9 cellular contexts compared by ENCODE assay signal in genomic region chr1:30744060-30744756, GRCh38. TPM values are rescaled to one million over a fixed set of nuclear protein-coding genes. Genes with fewer than 3 reads are reported as not detected.
A peak's percentile ranks its signal among the peaks of the same experiment; 100 is the strongest.
DNase-seq lines count a peak whose midpoint lies in the region; ATAC-seq, FAIRE-seq and TF ChIP-seq lines count a peak whose summit lies in the region.
"Had no signal": no experiment of that assay in that cellular context is flagged by ENCODE, and none has a peak within 500 bp of the region (broad histone marks: within the 10 kb centered on the region; RNA-seq: fewer than 3 reads in every experiment).

No MANE protein-coding gene starts in this region.

- CTCF ChIA-PET in AG04450 (lab: Charles Lee): interaction anchor here (1.0 to 1.8 kb wide), 5 partner anchors 10 to 167 kb away, joined by 3 to 7 read pairs (median 7); no protein-coding TSS in a partner anchor
- CTCF ChIA-PET in PC-9 (lab: Charles Lee): interaction anchor here (1.0 kb wide), 1 partner anchor 36 kb away, joined by 7 read pairs; no protein-coding TSS in a partner anchor

- TF ChIP-seq CTCF in AG04450 (IDR thresholded peaks at IDR 0.05; ENCODE audit: low read depth, low read length) (no peak), ovary (IDR thresholded peaks at IDR 0.05) (no peak), PC-9 (conservative IDR thresholded peaks at IDR 0.05) (no peak), D721Med (IDR thresholded peaks at IDR 0.05; ENCODE audit: insufficient read depth, missing control alignments) (no peak)

- TF ChIP-seq EP300 in ovary (IDR thresholded peaks at IDR 0.05): no peak

- peaks cover 62% of the 10 kb centered on the region for H3K79me2 ChIP-seq in Karpas-422 (ENCODE audit: low read length)
- H3K79me2 ChIP-seq in PC-9 (ENCODE audit: low read depth): no peaks in the 10 kb centered on the region

- no peak for TF ChIP-seq POLR2A in ovary (IDR thresholded peaks at IDR 0.05)

- no peak for ATAC-seq in Right ventricle myocardium superior (ENCODE audit: poor library complexity)

- H3K27ac ChIP-seq in AG04450 (ENCODE audit: low read depth, low read length) (no peak overlapping the region), Karpas-422 (ENCODE audit: low read length) (peak overlapping the region; percentile 99), ovary (no peak overlapping the region), PC-9 (no peak overlapping the region)
- H3K27ac ChIP-seq in effector memory CD4-positive, alpha-beta T cell (ENCODE audit: insufficient read depth, low read length, poor library complexity, severe bottlenecking): peak overlapping the region; percentile 93

- no peak overlapping the region for H2AFZ ChIP-seq in Karpas-422 (ENCODE audit: low read length)
- H2AFZ ChIP-seq in PC-9: no peak overlapping the region

- FAIRE-seq in GM19239 (lab: Jason Lieb, UNC): peak; percentile 99
- no peak for FAIRE-seq in D721Med (lab: Jason Lieb, UNC)
- FAIRE-seq: endometrium had no signal

- 42 to 43% (median 43%) methylated on average over 7 of the region's 7 CpGs for WGBS in ovary, 3 donors

- POLR2A ChIA-PET in AG04450 (lab: Yijun Ruan, JAX) (interaction anchor here (0.6 kb wide), 1 partner anchor 16 kb away, joined by 3 read pairs; no protein-coding TSS in a partner anchor), PC-9 (lab: Charles Lee; ENCODE audit: unreplicated experiment) (interaction anchor here (0.5 to 0.7 kb wide), 3 partner anchors 13 to 25 kb away, joined by 8 to 19 read pairs (median 12); no protein-coding TSS in a partner anchor)

- H4K20me1 ChIP-seq in Karpas-422 (ENCODE audit: insufficient read depth, low read depth, low read length) (peaks cover 42% of the 10 kb centered on the region), PC-9 (ENCODE audit: insufficient read depth) (no peaks in the 10 kb centered on the region)

- H3K4me2 ChIP-seq in Karpas-422 (ENCODE audit: low read depth, low read length, poor library complexity, severe bottlenecking): peak overlapping the region; percentile 2
- no peak overlapping the region for H3K4me2 ChIP-seq in PC-9

- H3K9me3 ChIP-seq in AG04450 (ENCODE audit: control insufficient read depth, insufficient read depth, low read length): no peaks in the 10 kb centered on the region
- H3K9me3 ChIP-seq in Karpas-422 (ENCODE audit: low read length): no peaks in the 10 kb centered on the region
- H3K9me3 ChIP-seq in effector memory CD4-positive, alpha-beta T cell (ENCODE audit: control insufficient read depth, low read length): no peaks in the 10 kb centered on the region
- H3K9me3 ChIP-seq in ovary: no peaks in the 10 kb centered on the region
- H3K9me3 ChIP-seq in PC-9 (ENCODE audit: insufficient read depth, low read depth): no peaks in the 10 kb centered on the region

- H3K9me2 ChIP-seq in Karpas-422 (replicated peaks; ENCODE audit: insufficient read depth, low read length) (no peaks in the 10 kb centered on the region), PC-9 (ENCODE audit: insufficient read depth) (no peaks in the 10 kb centered on the region)

- no peak overlapping the region for H3K4me3 ChIP-seq in AG04450 (ENCODE audit: low read depth, low read length)
- no peak overlapping the region for H3K4me3 ChIP-seq in Karpas-422 (ENCODE audit: low read length)
- H3K4me3 ChIP-seq in effector memory CD4-positive, alpha-beta T cell (ENCODE audit: insufficient read depth, low read depth, low read length, poor library complexity, severe bottlenecking): peak overlapping the region; percentile 1
- no peak overlapping the region for H3K4me3 ChIP-seq in ovary
- H3K4me3 ChIP-seq in PC-9: no peak overlapping the region

- H3K27me3 ChIP-seq in AG04450 (ENCODE audit: control insufficient read depth, insufficient read depth, low read length) (peaks cover 12% of the 10 kb centered on the region), Karpas-422 (ENCODE audit: low read length) (no peaks in the 10 kb centered on the region), ovary (no peaks in the 10 kb centered on the region), PC-9 (ENCODE audit: insufficient read depth, low read depth) (no peaks in the 10 kb centered on the region)
- no peaks in the 10 kb centered on the region for H3K27me3 ChIP-seq in effector memory CD4-positive, alpha-beta T cell (replicated peaks; ENCODE audit: control insufficient read depth, insufficient read depth, low read length, poor library complexity, severe bottlenecking)

- no TSS peak for BruUV-seq in PC-9 (replicated peaks; lab: Mats Ljungman, UMichigan)

- intact Hi-C loops in Right ventricle myocardium superior (cut with DNase I) (no loop called here), ovary (cut with DNase I) (no loop called here), PC-9 (cut with micrococcal nuclease; ENCODE audit: unreplicated experiment) (no loop called here)

- no peak overlapping the region for H3K9ac ChIP-seq in Karpas-422 (ENCODE audit: low read length)

- H3K4me1 ChIP-seq in Karpas-422 (ENCODE audit: low read length) (peaks cover 80% of the 10 kb centered on the region), ovary (ENCODE audit: insufficient read depth) (no peaks in the 10 kb centered on the region), PC-9 (replicated peaks; ENCODE audit: insufficient read depth) (peaks cover 20% of the 10 kb centered on the region)
- peaks cover 84% of the 10 kb centered on the region for H3K4me1 ChIP-seq in effector memory CD4-positive, alpha-beta T cell (ENCODE audit: control insufficient read depth, insufficient read depth, low read length, poor library complexity, severe bottlenecking)

- no peaks in the 10 kb centered on the region for H3F3A ChIP-seq in PC-9 (ENCODE audit: insufficient read depth, low read depth)

- H3K36me3 ChIP-seq in Karpas-422 (ENCODE audit: insufficient read depth, low read length) (peaks cover 17% of the 10 kb centered on the region), ovary (no peaks in the 10 kb centered on the region), PC-9 (ENCODE audit: low read depth) (no peaks in the 10 kb centered on the region)
- H3K36me3 ChIP-seq in effector memory CD4-positive, alpha-beta T cell (ENCODE audit: control insufficient read depth, insufficient read depth, low read length): peaks cover 36% of the 10 kb centered on the region

- DNase-seq in AG04450 (ENCODE audit: low read depth, low spot score): peak; percentile 27
- no peak for DNase-seq in GM19239 (ENCODE audit: insufficient read length, low spot score)
- DNase-seq in Karpas-422: no peak
- peak; percentile 29 to 42 (median 35) for DNase-seq in effector memory CD4-positive, alpha-beta T cell
- no peak for DNase-seq in Right ventricle myocardium superior
- DNase-seq in ovary: no peak
- DNase-seq in PC-9: no peak
- no peak for DNase-seq in D721Med (ENCODE audit: insufficient read length, low spot score)

RNA-seq across cellular contexts. Expression of gene LAPTM5, which starts 13.4 kb away (rescaled TPM):
- polyA plus RNA-seq in AG04450 (2011; rRNA removed) (0.43 and 0.53 TPM in 2 replicates), ovary (100 to 1,000 TPM in 1 of 2 donors, 10 to 100 TPM in 1; 20.2 to 103 TPM)
- polyA minus RNA-seq in AG04450 (2011; rRNA and poly(A)+ RNA removed): 0.83 and 1.6 TPM in 2 replicates
- total RNA-seq in Karpas-422 (2014; rRNA removed; shearing (Covaris generic); ENCODE audit: low replicate concordance): 117 and 184 TPM in 2 replicates
- total RNA-seq in Right ventricle myocardium superior (19.5 TPM), ovary (10 to 100 TPM; 15.3 to 57.3 (median 20.3) TPM), PC-9 (2021) (4.0 and 5.0 TPM in 2 replicates)

RNA-seq across cellular contexts. Expression of gene MATN1, which starts 20.8 kb away (rescaled TPM):
- polyA plus RNA-seq in AG04450 (2011; rRNA removed) (0.09 and 0.12 TPM in 2 replicates), ovary (under 1 TPM; 0.10 to 0.52 TPM)
- 0.09 TPM in 1 of 2 replicates, not detected in the other for polyA minus RNA-seq in AG04450 (2011; rRNA and poly(A)+ RNA removed)
- 0.19 and 1.2 TPM in 2 replicates for total RNA-seq in Karpas-422 (2014; rRNA removed; shearing (Covaris generic); ENCODE audit: low replicate concordance)
- total RNA-seq in Right ventricle myocardium superior (not detected), ovary (under 1 TPM; 0.20 to 0.95 (median 0.51) TPM), PC-9 (2021) (0.37 and 0.50 TPM in 2 replicates)

Comparison
In these comparisons a context has a peak if more than half of its experiments do, and no peak if none do; other contexts are left out.
1. DNase-seq: peak in AG04450 (single experiment) and effector memory CD4-positive, alpha-beta T cell (3 of 3); none in GM19239 (single experiment), Karpas-422 (single experiment), Right ventricle myocardium superior (single experiment), ovary (0 of 5), PC-9 (0 of 2) and D721Med (single experiment).
2. H3K27ac ChIP-seq: peak in Karpas-422 (single experiment) and effector memory CD4-positive, alpha-beta T cell (single experiment); none in AG04450 (single experiment), ovary (0 of 2) and PC-9 (single experiment).